ENCODE assay signal across 8 cellular contexts in the genomic region with DNA sequence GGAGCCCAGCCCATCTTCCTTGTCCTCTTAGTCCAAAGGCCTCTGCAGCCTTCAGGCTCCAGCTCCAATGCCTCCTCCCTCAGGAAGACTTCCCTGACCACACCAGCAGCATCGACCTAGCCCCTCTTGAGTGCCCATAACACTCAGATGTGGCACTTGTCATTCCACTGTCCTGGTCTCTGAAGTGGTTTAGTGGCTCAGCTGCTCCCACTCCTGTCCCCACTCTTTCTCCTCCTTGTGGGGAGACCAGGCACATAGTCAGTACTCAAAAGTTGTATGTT.
DNase-seq lines count a peak whose midpoint lies in the region; ATAC-seq and TF ChIP-seq lines count a peak whose summit lies in the region.
"Had no signal": no experiment of that assay in that cellular context is flagged by ENCODE, and none has a peak within 500 bp of the region (broad histone marks: within the 10 kb centered on the region; RNA-seq: fewer than 3 reads in every experiment).

No MANE protein-coding gene starts in this region.

- RAD21 ChIA-PET in HCT116 (lab: Charles Lee; ENCODE audit: low non-redundant PET in 1 of 2, low total read pairs in 2 of 2, uncharacterized antibody in 2 of 2, unreplicated experiment in 2 of 2) = no interaction called here

- intact Hi-C loops in HCT116 (cut with micrococcal nuclease) (no loop called here), right lobe of liver (cut with DNase I) (no loop called here)
- intact Hi-C loops in activated T-helper 1 cell treated with anti-CD3 and anti-CD28 coated beads, Interleukin-12 subunit alpha, Interleukin-12 subunit beta, Interleukin-2, Interleukin-4 antibody, amounts not matched to agents 30 ng/mL and 10 ng/mL and 1 ng/mL, durations not matched to agents 14 hours and 24 hours and 36 hours (cut with micrococcal nuclease) = no loop called here

- H3K4me1 ChIP-seq in HCT116 (ENCODE audit: control insufficient read depth in 1 of 2, insufficient read depth in 2 of 2, low read length in 2 of 2) (peaks cover 0 to 10% of the 10 kb centered on the region in 2 experiments; a peak in 1 of 4 replicates), right lobe of liver (peaks cover 0 to 23% (median 0%) of the 10 kb centered on the region in 4 donors)

- no peaks in the 10 kb centered on the region for H3K9me3 ChIP-seq in HCT116 (ENCODE audit: control insufficient read depth in 1 of 2, insufficient read depth in 1 of 2, low read depth in 1 of 2, low read length in 2 of 2)
- H3K9me3 ChIP-seq in right lobe of liver = no peaks in the 10 kb centered on the region

- H3K4me1 Mint-ChIP-seq in activated T-helper 1 cell treated with anti-CD3 and anti-CD28 coated beads, Interleukin-12 subunit alpha, Interleukin-12 subunit beta, Interleukin-2, Interleukin-4 antibody, amounts not matched to agents 30 ng/mL and 10 ng/mL and 1 ng/mL, durations not matched to agents 14 hours and 24 hours and 36 hours (ENCODE audit: low read depth) = peaks cover 21% of the 10 kb centered on the region
- H3K4me1 Mint-ChIP-seq in stimulated activated naive CD8-positive, alpha-beta T cell treated with anti-CD3 and anti-CD28 coated beads, Interleukin-15, amount 100 ng/mL, for 72 hours = peaks cover 43% of the 10 kb centered on the region

- H3K27ac ChIP-seq in HCT116 (ENCODE audit: low read depth, low read length) (no peak overlapping the region), right lobe of liver (peak overlapping the region in 2 of 3 donors; percentile 59 to 60)

- no peaks in the 10 kb centered on the region for H3K27me3 Mint-ChIP-seq in activated T-helper 1 cell treated with anti-CD3 and anti-CD28 coated beads, Interleukin-12 subunit alpha, Interleukin-12 subunit beta, Interleukin-2, Interleukin-4 antibody, amounts not matched to agents 30 ng/mL and 10 ng/mL and 1 ng/mL, durations not matched to agents 14 hours and 24 hours and 36 hours (ENCODE audit: insufficient read depth)
- no peaks in the 10 kb centered on the region for H3K27me3 Mint-ChIP-seq in stimulated activated naive CD8-positive, alpha-beta T cell treated with anti-CD3 and anti-CD28 coated beads, Interleukin-15, amount 100 ng/mL, for 72 hours

- TF ChIP-seq RAD21 in HCT116 (IDR thresholded peaks at IDR 0.05; ENCODE audit: low read depth) = no peak

- H3K9me2 ChIP-seq in HCT116 (ENCODE audit: insufficient read depth) = no peaks in the 10 kb centered on the region

- BruUV-seq in HCT116 (replicated peaks; lab: Mats Ljungman, UMichigan) = no TSS peak

- no peaks in the 10 kb centered on the region for H4K20me1 ChIP-seq in HCT116 (ENCODE audit: insufficient read depth)

- H3K4me2 ChIP-seq in HCT116 (ENCODE audit: low read length) = no peak overlapping the region

- peak overlapping the region; percentile 35 for H3K27ac Mint-ChIP-seq in activated T-helper 1 cell treated with anti-CD3 and anti-CD28 coated beads, Interleukin-12 subunit alpha, Interleukin-12 subunit beta, Interleukin-2, Interleukin-4 antibody, amounts not matched to agents 30 ng/mL and 10 ng/mL and 1 ng/mL, durations not matched to agents 14 hours and 24 hours and 36 hours
- H3K27ac Mint-ChIP-seq in stimulated activated naive CD8-positive, alpha-beta T cell treated with anti-CD3 and anti-CD28 coated beads, Interleukin-15, amount 100 ng/mL, for 72 hours = peak overlapping the region; percentile 68 to 93

- DNase-seq in HCT116 (ENCODE audit: low read depth, low spot score) (no peak), right lobe of liver (no peak), NCI-H2196 treated with DMSO at 0.1 percent for 48 hours (lab: John Stamatoyannopoulos, UW; ENCODE audit: unreplicated experiment) (no peak)
- no peak for DNase-seq in activated T-helper 1 cell treated with anti-CD3 and anti-CD28 coated beads, Interleukin-12 subunit alpha, Interleukin-12 subunit beta, Interleukin-2, Interleukin-4 antibody, amounts not matched to agents 30 ng/mL and 10 ng/mL and 1 ng/mL, durations not matched to agents 14 hours and 24 hours and 36 hours (ENCODE audit: low spot score)
- DNase-seq in stimulated activated naive CD8-positive, alpha-beta T cell treated with anti-CD3 and anti-CD28 coated beads, Interleukin-15, amount 100 ng/mL, for 72 hours = no peak
- DNase-seq: NCI-H1930 had no signal

- H2AFZ ChIP-seq in HCT116 (ENCODE audit: low read depth, low read length, poor library complexity, severe bottlenecking) = no peak overlapping the region

- ATAC-seq in HCT116 = no peak
- ATAC-seq in right lobe of liver = no peak
- no peak for ATAC-seq in stimulated activated naive CD8-positive, alpha-beta T cell treated with anti-CD3 and anti-CD28 coated beads, Interleukin-15, amount 100 ng/mL, for 72 hours
- no peak for ATAC-seq in HG02973 (IDR thresholded peaks at IDR 0.05; ENCODE audit: unreplicated experiment)
- no peak for ATAC-seq in HG02623 (IDR thresholded peaks at IDR 0.05; ENCODE audit: unreplicated experiment)

- H3K36me3 ChIP-seq in HCT116 (ENCODE audit: control insufficient read depth in 1 of 2, insufficient read depth in 2 of 2, low read length in 2 of 2) (no peaks in the 10 kb centered on the region; a peak in 1 of 4 replicates), right lobe of liver (peaks cover 0 to 1% (median 0%) of the 10 kb centered on the region in 4 donors)

- TF ChIP-seq CTCF in HCT116 (IDR thresholded peaks at IDR 0.05 in 2 of 3, conservative IDR thresholded peaks at IDR 0.05 in 1 of 3; ENCODE audit: borderline replicate concordance in 1 of 3, insufficient read depth in 1 of 3, low read depth in 2 of 3, low read length in 2 of 3) = no peak
- TF ChIP-seq CTCF in right lobe of liver (IDR thresholded peaks at IDR 0.05) = no peak

- TF ChIP-seq POLR2A in HCT116 (IDR thresholded peaks at IDR 0.05; ENCODE audit: borderline replicate concordance, extremely low read depth, insufficient read depth, insufficient read length) (no peak), right lobe of liver (IDR thresholded peaks at IDR 0.05) (no peak)

- 33% methylated on average over 1 of the region's 1 CpG for WGBS in right lobe of liver (ENCODE audit: insufficient coverage, low coverage, low lambda C conversion rate, missing lambda C conversion rate)

- no peak overlapping the region for H3K4me3 Mint-ChIP-seq in activated T-helper 1 cell treated with anti-CD3 and anti-CD28 coated beads, Interleukin-12 subunit alpha, Interleukin-12 subunit beta, Interleukin-2, Interleukin-4 antibody, amounts not matched to agents 30 ng/mL and 10 ng/mL and 1 ng/mL, durations not matched to agents 14 hours and 24 hours and 36 hours
- no peak overlapping the region for H3K4me3 Mint-ChIP-seq in stimulated activated naive CD8-positive, alpha-beta T cell treated with anti-CD3 and anti-CD28 coated beads, Interleukin-15, amount 100 ng/mL, for 72 hours

- CTCF ChIA-PET in HCT116 (lab: Charles Lee) = no interaction called here

- H3K9ac ChIP-seq in HCT116 (ENCODE audit: low read length) = 0 out of 2 replicates have a peak overlapping the region, but pooled peaks have one; percentile 3

- H3K79me2 ChIP-seq in HCT116 (ENCODE audit: insufficient read depth, low read length) = no peaks in the 10 kb centered on the region

- H3K4me3 ChIP-seq in HCT116 (replicated peaks in 1 of 2; ENCODE audit: low read depth in 1 of 2, low read length in 2 of 2) (no peak overlapping the region), right lobe of liver (no peak overlapping the region)

- no peaks in the 10 kb centered on the region for H3K27me3 ChIP-seq in HCT116 (ENCODE audit: insufficient read depth, low read length)
- no peaks in the 10 kb centered on the region for H3K27me3 ChIP-seq in right lobe of liver

- H3K9me3 Mint-ChIP-seq in activated T-helper 1 cell treated with anti-CD3 and anti-CD28 coated beads, Interleukin-12 subunit alpha, Interleukin-12 subunit beta, Interleukin-2, Interleukin-4 antibody, amounts not matched to agents 30 ng/mL and 10 ng/mL and 1 ng/mL, durations not matched to agents 14 hours and 24 hours and 36 hours = no peaks in the 10 kb centered on the region
- H3K9me3 Mint-ChIP-seq in stimulated activated naive CD8-positive, alpha-beta T cell treated with anti-CD3 and anti-CD28 coated beads, Interleukin-15, amount 100 ng/mL, for 72 hours = no peaks in the 10 kb centered on the region

- POLR2A ChIA-PET in HCT116 (lab: Charles Lee) = no interaction called here

- peaks cover 31% of the 10 kb centered on the region for H3K36me3 Mint-ChIP-seq in activated T-helper 1 cell treated with anti-CD3 and anti-CD28 coated beads, Interleukin-12 subunit alpha, Interleukin-12 subunit beta, Interleukin-2, Interleukin-4 antibody, amounts not matched to agents 30 ng/mL and 10 ng/mL and 1 ng/mL, durations not matched to agents 14 hours and 24 hours and 36 hours (ENCODE audit: low read depth)

TF ChIP-seq in HCT116, 20 proteins besides CTCF, POLR2A, EP300 and RAD21 (continues in another document):
- TF ChIP-seq ELF1 (IDR thresholded peaks at IDR 0.05; ENCODE audit: borderline replicate concordance, low read depth) (no peak), TCF7L2 (IDR thresholded peaks at IDR 0.05; ENCODE audit: borderline replicate concordance, extremely low read depth, insufficient read depth, insufficient read length) (no peak), FOSL1 (IDR thresholded peaks at IDR 0.05; ENCODE audit: low read depth) (no peak), YY1 (IDR thresholded peaks at IDR 0.05; ENCODE audit: extremely low read depth, insufficient replicate concordance, low read depth, low read length) (no peak), EZH2 (IDR thresholded peaks at IDR 0.05) (no peak)
- TF ChIP-seq, protein P1, sequence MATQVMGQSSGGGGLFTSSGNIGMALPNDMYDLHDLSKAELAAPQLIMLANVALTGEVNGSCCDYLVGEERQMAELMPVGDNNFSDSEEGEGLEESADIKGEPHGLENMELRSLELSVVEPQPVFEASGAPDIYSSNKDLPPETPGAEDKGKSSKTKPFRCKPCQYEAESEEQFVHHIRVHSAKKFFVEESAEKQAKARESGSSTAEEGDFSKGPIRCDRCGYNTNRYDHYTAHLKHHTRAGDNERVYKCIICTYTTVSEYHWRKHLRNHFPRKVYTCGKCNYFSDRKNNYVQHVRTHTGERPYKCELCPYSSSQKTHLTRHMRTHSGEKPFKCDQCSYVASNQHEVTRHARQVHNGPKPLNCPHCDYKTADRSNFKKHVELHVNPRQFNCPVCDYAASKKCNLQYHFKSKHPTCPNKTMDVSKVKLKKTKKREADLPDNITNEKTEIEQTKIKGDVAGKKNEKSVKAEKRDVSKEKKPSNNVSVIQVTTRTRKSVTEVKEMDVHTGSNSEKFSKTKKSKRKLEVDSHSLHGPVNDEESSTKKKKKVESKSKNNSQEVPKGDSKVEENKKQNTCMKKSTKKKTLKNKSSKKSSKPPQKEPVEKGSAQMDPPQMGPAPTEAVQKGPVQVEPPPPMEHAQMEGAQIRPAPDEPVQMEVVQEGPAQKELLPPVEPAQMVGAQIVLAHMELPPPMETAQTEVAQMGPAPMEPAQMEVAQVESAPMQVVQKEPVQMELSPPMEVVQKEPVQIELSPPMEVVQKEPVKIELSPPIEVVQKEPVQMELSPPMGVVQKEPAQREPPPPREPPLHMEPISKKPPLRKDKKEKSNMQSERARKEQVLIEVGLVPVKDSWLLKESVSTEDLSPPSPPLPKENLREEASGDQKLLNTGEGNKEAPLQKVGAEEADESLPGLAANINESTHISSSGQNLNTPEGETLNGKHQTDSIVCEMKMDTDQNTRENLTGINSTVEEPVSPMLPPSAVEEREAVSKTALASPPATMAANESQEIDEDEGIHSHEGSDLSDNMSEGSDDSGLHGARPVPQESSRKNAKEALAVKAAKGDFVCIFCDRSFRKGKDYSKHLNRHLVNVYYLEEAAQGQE (IDR thresholded peaks at IDR 0.05; ENCODE audit: low read depth) = no peak
